Comparison of ENCODE assay signal across 1 cellular context in the genomic region with DNA sequence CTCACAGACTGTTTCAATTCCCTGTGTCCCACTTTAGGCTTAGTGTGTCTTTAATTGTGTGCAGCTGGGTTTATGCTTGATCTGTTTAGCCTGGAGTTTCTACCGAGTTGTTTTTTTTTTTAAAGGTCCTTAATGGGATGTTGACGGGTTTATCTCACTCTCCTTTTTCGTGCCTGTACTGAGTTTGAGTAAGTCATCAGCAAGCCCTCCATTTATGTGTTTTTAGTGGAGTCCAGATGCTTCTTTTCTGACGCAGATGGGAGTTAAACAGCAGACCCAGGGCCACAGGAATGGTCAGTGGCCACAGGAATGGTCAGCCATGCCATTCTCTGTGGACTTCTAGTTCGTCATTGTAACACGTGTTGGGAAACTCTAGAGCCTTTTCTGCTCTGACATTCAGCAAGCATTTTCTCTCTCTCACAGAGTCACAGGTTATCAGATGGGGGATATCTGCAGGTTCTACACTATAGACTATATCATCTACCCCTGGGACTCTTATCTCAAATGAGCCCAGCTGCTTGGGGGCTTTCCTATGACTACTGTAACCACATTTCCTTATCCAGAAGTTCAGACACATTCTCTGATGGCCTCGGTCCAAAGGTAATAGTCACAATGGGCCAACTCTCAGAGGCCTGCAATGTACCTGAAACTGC.
TF ChIP-seq lines count a peak whose summit lies in the region.

No MANE protein-coding gene starts in this region.

TF ChIP-seq in SK-N-SH, 30 proteins besides CTCF, POLR2A, EP300 and RAD21 (continued from another document):
- no peak for TF ChIP-seq ZBTB33 (IDR thresholded peaks at IDR 0.05; ENCODE audit: borderline replicate concordance, low read depth)
- TF ChIP-seq NRF1 (IDR thresholded peaks at IDR 0.05; ENCODE audit: low read depth, low read length), result no peak
- TF ChIP-seq FOXM1 (IDR thresholded peaks at IDR 0.05; ENCODE audit: low read depth), result no peak
- TF ChIP-seq, protein P1, sequence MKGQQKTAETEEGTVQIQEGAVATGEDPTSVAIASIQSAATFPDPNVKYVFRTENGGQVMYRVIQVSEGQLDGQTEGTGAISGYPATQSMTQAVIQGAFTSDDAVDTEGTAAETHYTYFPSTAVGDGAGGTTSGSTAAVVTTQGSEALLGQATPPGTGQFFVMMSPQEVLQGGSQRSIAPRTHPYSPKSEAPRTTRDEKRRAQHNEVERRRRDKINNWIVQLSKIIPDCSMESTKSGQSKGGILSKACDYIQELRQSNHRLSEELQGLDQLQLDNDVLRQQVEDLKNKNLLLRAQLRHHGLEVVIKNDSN (IDR thresholded peaks at IDR 0.05; ENCODE audit: borderline replicate concordance, low read depth), result peak; percentile 33; the same call in 1 of the 2 replicates
- 0 out of 2 replicates have a peak, but pooled peaks have one; percentile 21 for TF ChIP-seq NFIC (IDR thresholded peaks at IDR 0.05; ENCODE audit: borderline replicate concordance)
- TF ChIP-seq, protein P2, sequence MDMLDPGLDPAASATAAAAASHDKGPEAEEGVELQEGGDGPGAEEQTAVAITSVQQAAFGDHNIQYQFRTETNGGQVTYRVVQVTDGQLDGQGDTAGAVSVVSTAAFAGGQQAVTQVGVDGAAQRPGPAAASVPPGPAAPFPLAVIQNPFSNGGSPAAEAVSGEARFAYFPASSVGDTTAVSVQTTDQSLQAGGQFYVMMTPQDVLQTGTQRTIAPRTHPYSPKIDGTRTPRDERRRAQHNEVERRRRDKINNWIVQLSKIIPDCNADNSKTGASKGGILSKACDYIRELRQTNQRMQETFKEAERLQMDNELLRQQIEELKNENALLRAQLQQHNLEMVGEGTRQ (IDR thresholded peaks at IDR 0.05; ENCODE audit: borderline replicate concordance, low read depth, low read length), result 0 out of 2 replicates have a peak, but pooled peaks have one; percentile 8
